1 cellular context compared by ENCODE assay signal in genomic region chr4:186304216-186304615, GRCh38.
TF ChIP-seq lines count a peak whose summit lies in the region.

No MANE protein-coding gene starts in this region.

TF ChIP-seq in GM12878, 131 proteins besides CTCF, POLR2A, EP300 and RAD21:
- no peak for TF ChIP-seq RCOR1 (conservative IDR thresholded peaks at IDR 0.05; ENCODE audit: low read depth, low read length)
- TF ChIP-seq GABPA (IDR thresholded peaks at IDR 0.05; ENCODE audit: low read depth): no peak
- peak; percentile 60; the same call in 1 of the 2 replicates for TF ChIP-seq ZBTB40 (IDR thresholded peaks at IDR 0.05; ENCODE audit: borderline replicate concordance)
